ENCODE assay signal across 10 cellular contexts in the genomic region with DNA sequence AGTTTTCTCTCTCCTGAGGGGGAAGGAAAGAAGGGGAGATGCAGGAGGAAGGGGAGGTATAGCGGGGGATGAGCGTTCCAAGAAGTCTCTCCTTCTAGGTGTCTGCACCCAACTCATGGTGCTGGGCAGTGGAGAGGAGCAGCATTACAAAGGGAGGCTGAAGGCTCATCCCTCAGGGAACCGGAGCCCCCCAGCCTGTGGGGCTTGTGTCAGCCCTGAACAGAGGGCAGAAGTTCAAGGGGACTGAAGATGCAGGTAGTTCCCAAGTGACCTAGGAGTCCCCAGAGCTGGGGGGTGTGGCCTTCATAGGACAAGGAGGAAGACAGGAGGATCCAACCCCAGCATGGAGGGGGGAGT. TPM values are rescaled to one million over a fixed set of nuclear protein-coding genes. Genes with fewer than 3 reads are reported as not detected.
A peak's percentile ranks its signal among the peaks of the same experiment; 100 is the strongest.
DNase-seq lines count a peak whose midpoint lies in the region; ATAC-seq, FAIRE-seq and TF ChIP-seq lines count a peak whose summit lies in the region.
"Had no signal": no experiment of that assay in that cellular context is flagged by ENCODE, and none has a peak within 500 bp of the region (broad histone marks: within the 10 kb centered on the region; RNA-seq: fewer than 3 reads in every experiment).

No MANE protein-coding gene starts in this region.

- H3K4me3 Mint-ChIP-seq in glutamatergic neuron (ENCODE audit: unreplicated experiment) = peak overlapping the region; percentile 49

- ATAC-seq in HepG2 (no peak), right lobe of liver (no peak), aorta (ENCODE audit: low FRiP score) (no peak), HG02759 (IDR thresholded peaks at IDR 0.05; ENCODE audit: unreplicated experiment) (no peak)
- ATAC-seq: left lobe of liver had no signal

- no peaks in the 10 kb centered on the region for H3K36me3 Mint-ChIP-seq in glutamatergic neuron (ENCODE audit: unreplicated experiment)

- no peak for TF ChIP-seq POLR2A in HepG2 (IDR thresholded peaks at IDR 0.05; ENCODE audit: insufficient read depth in 1 of 2, low read depth in 2 of 2, low read length in 2 of 2)
- TF ChIP-seq POLR2A in right lobe of liver (IDR thresholded peaks at IDR 0.05) = no peak

- TF ChIP-seq RAD21 in HepG2 (CRISPR knock-in tag; IDR thresholded peaks at IDR 0.05) = no peak

- TF ChIP-seq EP300 in HepG2 (IDR thresholded peaks at IDR 0.05; ENCODE audit: low read depth in 2 of 2, low read length in 2 of 2) (no peak), HepG2 (CRISPR knock-in tag; IDR thresholded peaks at IDR 0.05; ENCODE audit: borderline replicate concordance) (no peak)

- intact Hi-C loops in HepG2 (cut with micrococcal nuclease; ENCODE audit: unreplicated experiment) (no loop called here), right lobe of liver (cut with DNase I) (no loop called here), aorta (cut with DNase I) (no loop called here)

- H3K4me2 ChIP-seq in HepG2 (ENCODE audit: low read depth, low read length) = peak overlapping the region; percentile 73; the same call in 1 of the 2 replicates

- H3K9ac ChIP-seq in HepG2 (ENCODE audit: insufficient read depth, low read depth, low read length) = no peak overlapping the region

- H3K27ac Mint-ChIP-seq in glutamatergic neuron (ENCODE audit: unreplicated experiment) = no peak overlapping the region

- H3K4me1 ChIP-seq in HepG2 (ENCODE audit: insufficient read depth, low read length) = peaks cover 59% of the 10 kb centered on the region
- peaks cover 0 to 21% (median 9%) of the 10 kb centered on the region in 4 donors for H3K4me1 ChIP-seq in right lobe of liver
- H3K4me1 ChIP-seq in aorta (ENCODE audit: control insufficient read depth in 1 of 2, insufficient read depth in 2 of 2, low read length in 2 of 2) = peaks cover 0 to 1% of the 10 kb centered on the region in 2 donors

- POLR2A ChIA-PET in HepG2 (lab: Yijun Ruan, JAX) = interaction anchor here (0.6 to 5.0 kb wide), 5 partner anchors 8 to 44 kb away, joined by 3 to 59 read pairs (median 8); a partner anchor contains a TSS

- H3K4me1 Mint-ChIP-seq in glutamatergic neuron (ENCODE audit: low read depth, unreplicated experiment) = peaks cover 10% of the 10 kb centered on the region

- H3K27ac ChIP-seq in HepG2 (ENCODE audit: extremely low read length, insufficient read depth, low read length) (no peak overlapping the region), right lobe of liver (no peak overlapping the region), aorta (ENCODE audit: low read depth in 1 of 2, low read length in 2 of 2) (peak overlapping the region; percentile 23 to 91)
- H3K27ac ChIP-seq: cardiac muscle cell had no signal

- in situ Hi-C loops in HepG2 (cut with HindIII; ENCODE audit: extremely low pct_ligation_motif_present, low pct_unique_long_range_greater_than_20kb) = no loop called here

- TF ChIP-seq CTCF in HepG2 (CRISPR knock-in tag; IDR thresholded peaks at IDR 0.05) (no peak), right lobe of liver (IDR thresholded peaks at IDR 0.05) (no peak), glutamatergic neuron (IDR thresholded peaks at IDR 0.05; ENCODE audit: partially characterized antibody, unreplicated experiment) (no peak)

- H3K27me3 Mint-ChIP-seq in glutamatergic neuron (ENCODE audit: unreplicated experiment) = peaks cover 18% of the 10 kb centered on the region

- no peak for DNase-seq in HepG2 (ENCODE audit: low spot score)
- DNase-seq in right lobe of liver = no peak
- no peak for DNase-seq in glutamatergic neuron
- no peak for DNase-seq in aorta
- no peak for DNase-seq in NCI-H1092 (lab: John Stamatoyannopoulos, UW)
- DNase-seq: DMS79 treated with DMSO at 0.1 percent for 48 hours had no signal

- peak overlapping the region in 2 of 3 experiments; percentile 88 to 98; a peak in 1 of 6 replicates for H3K4me3 ChIP-seq in HepG2 (replicated peaks in 1 of 3; ENCODE audit: insufficient read depth in 1 of 3, low read depth in 2 of 3, low read length in 3 of 3)
- no peak overlapping the region for H3K4me3 ChIP-seq in right lobe of liver
- no peak overlapping the region for H3K4me3 ChIP-seq in aorta (ENCODE audit: low read length in 2 of 2)
- H3K4me3 ChIP-seq: cardiac muscle cell had no signal

- CTCF ChIA-PET in HepG2 (lab: Yijun Ruan, JAX; ENCODE audit: low intra/inter-chr PET ratio, low total read pairs) = no interaction called here

- FAIRE-seq in HepG2 (lab: Jason Lieb, UNC) = no peak

- H3K9me3 Mint-ChIP-seq in glutamatergic neuron (ENCODE audit: unreplicated experiment) = peaks cover 14% of the 10 kb centered on the region

- H3K9me3 ChIP-seq in HepG2 (ENCODE audit: low read length) (no peaks in the 10 kb centered on the region), right lobe of liver (no peaks in the 10 kb centered on the region), aorta (ENCODE audit: control insufficient read depth, low read length) (no peaks in the 10 kb centered on the region)

- BruUV-seq in HepG2 (replicated peaks; lab: Mats Ljungman, UMichigan) = no TSS peak

- H3K27me3 ChIP-seq in HepG2 (ENCODE audit: control insufficient read depth in 1 of 2, insufficient read depth in 2 of 2, low read length in 2 of 2) (peaks cover 0 to 2% of the 10 kb centered on the region in 2 experiments; a peak in 1 of 5 replicates), right lobe of liver (no peaks in the 10 kb centered on the region), aorta (ENCODE audit: control insufficient read depth in 1 of 2, insufficient read depth in 2 of 2, low read length in 1 of 2) (no peaks in the 10 kb centered on the region)
- H3K27me3 ChIP-seq: cardiac muscle cell had no signal

- peaks cover 11% of the 10 kb centered on the region for H3K79me2 ChIP-seq in HepG2 (ENCODE audit: insufficient read depth, low read length)

- WGBS in HepG2 (ENCODE audit: low lambda C conversion rate) = 100% methylated on average over 2 of the region's 3 CpGs
- WGBS in right lobe of liver (ENCODE audit: insufficient coverage, low coverage, low lambda C conversion rate, missing lambda C conversion rate) = 100% methylated on average over 2 of the region's 3 CpGs
- WGBS in aorta, 2 donors = 88 to 100% methylated on average over 3 of the region's 3 CpGs

- H4K20me1 ChIP-seq in HepG2 (ENCODE audit: insufficient read depth, low read length) = no peaks in the 10 kb centered on the region

- no peak overlapping the region for H2AFZ ChIP-seq in HepG2 (ENCODE audit: low read length)

- no peaks in the 10 kb centered on the region; a peak in 1 of 5 replicates for H3K36me3 ChIP-seq in HepG2 (replicated peaks in 1 of 2; ENCODE audit: control insufficient read depth in 1 of 2, insufficient read depth in 2 of 2, low read length in 2 of 2)
- no peaks in the 10 kb centered on the region for H3K36me3 ChIP-seq in right lobe of liver
- H3K36me3 ChIP-seq in aorta (ENCODE audit: control insufficient read depth in 1 of 2, insufficient read depth in 2 of 2, low read length in 1 of 2) = no peaks in the 10 kb centered on the region

RNA-seq across cellular contexts. Expression of a gene that starts 1.8 kb away (rescaled TPM):
- total RNA-seq in HepG2 (2016; rRNA removed; fragmentation: Illumina TruSeq; extraction: Trizol) = 8.4 and 10.0 TPM in 2 replicates
- 3.6 and 3.9 TPM in 2 replicates for total RNA-seq in HepG2 (2016; cell fraction: cytosol; rRNA removed; fragmentation: Illumina TruSeq; extraction: Trizol; ENCODE audit: low read depth)
- total RNA-seq in HepG2 (2016; cell fraction: insoluble cytoplasmic fraction; rRNA removed; fragmentation: Illumina TruSeq; extraction: Trizol) = 7.4 and 8.6 TPM in 2 replicates
- total RNA-seq in HepG2 (2016; cell fraction: membrane; rRNA removed; fragmentation: Illumina TruSeq; extraction: Trizol) = 8.6 and 9.6 TPM in 2 replicates
- total RNA-seq in HepG2 (2016; cell fraction: nucleus; rRNA removed; fragmentation: Illumina TruSeq; extraction: Trizol) = 7.0 and 7.1 TPM in 2 replicates
- polyA plus RNA-seq in HepG2 (2011; rRNA removed) = 28.3 and 37.2 TPM in 2 replicates
- 23.1 and 32.1 TPM in 2 replicates for polyA plus RNA-seq in HepG2 (2011; cell fraction: cytosol; rRNA removed)
- polyA plus RNA-seq in HepG2 (2011; cell fraction: nucleus; rRNA removed) = 31.1 and 33.6 TPM in 2 replicates
- 19.7 and 19.8 TPM in 2 replicates for polyA plus RNA-seq in HepG2 (2012)
- polyA plus RNA-seq in HepG2 (2016; cell fraction: cytosol; fragmentation: Illumina TruSeq; extraction: Trizol; ENCODE audit: low read depth) = 6.4 and 6.8 TPM in 2 replicates
- 21.1 and 22.6 TPM in 2 replicates for polyA plus RNA-seq in HepG2 (2016; cell fraction: insoluble cytoplasmic fraction; fragmentation: Illumina TruSeq; extraction: Trizol; ENCODE audit: low read depth)
- 11.3 and 12.7 TPM in 2 replicates for polyA plus RNA-seq in HepG2 (2016; cell fraction: membrane; fragmentation: Illumina TruSeq; extraction: Trizol; ENCODE audit: low read depth)
- 15.2 and 18.0 TPM in 2 replicates for polyA plus RNA-seq in HepG2 (2016; cell fraction: nucleus; fragmentation: Illumina TruSeq; extraction: Trizol; ENCODE audit: insufficient read depth, low read depth)
- 31.8 and 49.3 TPM in 2 replicates for polyA minus RNA-seq in HepG2 (2011; rRNA and poly(A)+ RNA removed; ENCODE audit: low replicate concordance)
- 21.2 and 24.3 TPM in 2 replicates for polyA minus RNA-seq in HepG2 (2011; cell fraction: cytosol; rRNA and poly(A)+ RNA removed)
- 14.2 and 14.8 TPM in 2 replicates for polyA minus RNA-seq in HepG2 (2011; cell fraction: nucleus; rRNA and poly(A)+ RNA removed)
- total RNA-seq in right lobe of liver = 10 to 100 TPM in 4 of 6 experiments, 1 to 10 TPM in 2; 6.5 to 14.0 (median 12.4) TPM
- 24.7 TPM for total RNA-seq in glutamatergic neuron (ENCODE audit: unreplicated experiment)
- 10 to 100 TPM; 45.6 to 47.3 TPM for total RNA-seq in aorta
- polyA plus RNA-seq in aorta = 10 to 100 TPM; 34.9 to 55.3 TPM

RNA-seq across cellular contexts. Expression of a gene that starts 2.2 kb away (rescaled TPM):
- total RNA-seq in HepG2 (2016; rRNA removed; fragmentation: Illumina TruSeq; extraction: Trizol) (31.5 and 52.3 TPM in 2 replicates), right lobe of liver (10 to 100 TPM; 21.8 to 50.8 (median 32.6) TPM), glutamatergic neuron (ENCODE audit: unreplicated experiment) (68.7 TPM), aorta (10 to 100 TPM; 65.9 to 86.4 TPM)
- total RNA-seq in HepG2 (2016; cell fraction: cytosol; rRNA removed; fragmentation: Illumina TruSeq; extraction: Trizol; ENCODE audit: low read depth) = 32.1 and 35.5 TPM in 2 replicates
- total RNA-seq in HepG2 (2016; cell fraction: insoluble cytoplasmic fraction; rRNA removed; fragmentation: Illumina TruSeq; extraction: Trizol) = 29.7 and 54.9 TPM in 2 replicates
- 34.4 and 36.2 TPM in 2 replicates for total RNA-seq in HepG2 (2016; cell fraction: membrane; rRNA removed; fragmentation: Illumina TruSeq; extraction: Trizol)
- total RNA-seq in HepG2 (2016; cell fraction: nucleus; rRNA removed; fragmentation: Illumina TruSeq; extraction: Trizol) = 27.2 and 28.4 TPM in 2 replicates
- polyA plus RNA-seq in HepG2 (2011; rRNA removed) (44.6 and 46.8 TPM in 2 replicates), aorta (100 to 1,000 TPM in 1 of 2 donors, 10 to 100 TPM in 1; 88.8 to 122 TPM)
- polyA plus RNA-seq in HepG2 (2011; cell fraction: cytosol; rRNA removed) = 49.1 and 57.2 TPM in 2 replicates
- 60.0 and 61.5 TPM in 2 replicates for polyA plus RNA-seq in HepG2 (2011; cell fraction: nucleus; rRNA removed)
- 65.4 and 72.6 TPM in 2 replicates for polyA plus RNA-seq in HepG2 (2012)
- polyA plus RNA-seq in HepG2 (2016; cell fraction: cytosol; fragmentation: Illumina TruSeq; extraction: Trizol; ENCODE audit: low read depth) = 41.4 and 45.7 TPM in 2 replicates
- polyA plus RNA-seq in HepG2 (2016; cell fraction: insoluble cytoplasmic fraction; fragmentation: Illumina TruSeq; extraction: Trizol; ENCODE audit: low read depth) = 38.9 and 53.1 TPM in 2 replicates
- 47.1 TPM in 2 replicates for polyA plus RNA-seq in HepG2 (2016; cell fraction: membrane; fragmentation: Illumina TruSeq; extraction: Trizol; ENCODE audit: low read depth)
- polyA plus RNA-seq in HepG2 (2016; cell fraction: nucleus; fragmentation: Illumina TruSeq; extraction: Trizol; ENCODE audit: insufficient read depth, low read depth) = 78.1 and 86.0 TPM in 2 replicates
- polyA minus RNA-seq in HepG2 (2011; rRNA and poly(A)+ RNA removed; ENCODE audit: low replicate concordance) = 10.1 and 14.3 TPM in 2 replicates
- 12.9 and 15.7 TPM in 2 replicates for polyA minus RNA-seq in HepG2 (2011; cell fraction: cytosol; rRNA and poly(A)+ RNA removed)
- polyA minus RNA-seq in HepG2 (2011; cell fraction: nucleus; rRNA and poly(A)+ RNA removed) = 3.5 and 6.6 TPM in 2 replicates

RNA-seq across cellular contexts. Expression of a gene that starts 16.9 kb away (rescaled TPM):
- 3.1 and 4.0 TPM in 2 replicates for total RNA-seq in HepG2 (2016; rRNA removed; fragmentation: Illumina TruSeq; extraction: Trizol)
- total RNA-seq in HepG2 (2016; cell fraction: cytosol; rRNA removed; fragmentation: Illumina TruSeq; extraction: Trizol; ENCODE audit: low read depth) = 1.9 and 2.0 TPM in 2 replicates
- 3.1 and 3.9 TPM in 2 replicates for total RNA-seq in HepG2 (2016; cell fraction: insoluble cytoplasmic fraction; rRNA removed; fragmentation: Illumina TruSeq; extraction: Trizol)
- total RNA-seq in HepG2 (2016; cell fraction: membrane; rRNA removed; fragmentation: Illumina TruSeq; extraction: Trizol) = 3.6 and 3.8 TPM in 2 replicates
- total RNA-seq in HepG2 (2016; cell fraction: nucleus; rRNA removed; fragmentation: Illumina TruSeq; extraction: Trizol) = 2.9 and 3.0 TPM in 2 replicates
- polyA plus RNA-seq in HepG2 (2011; rRNA removed) = 2.8 and 4.1 TPM in 2 replicates
- polyA plus RNA-seq in HepG2 (2011; cell fraction: cytosol; rRNA removed) = 1.2 and 1.3 TPM in 2 replicates
- polyA plus RNA-seq in HepG2 (2011; cell fraction: nucleus; rRNA removed) = 5.4 and 6.6 TPM in 2 replicates
- polyA plus RNA-seq in HepG2 (2012) = 3.6 and 8.7 TPM in 2 replicates
- 3.2 and 3.7 TPM in 2 replicates for polyA plus RNA-seq in HepG2 (2016; cell fraction: cytosol; fragmentation: Illumina TruSeq; extraction: Trizol; ENCODE audit: low read depth)
- polyA plus RNA-seq in HepG2 (2016; cell fraction: insoluble cytoplasmic fraction; fragmentation: Illumina TruSeq; extraction: Trizol; ENCODE audit: low read depth) = 10.6 and 14.5 TPM in 2 replicates
- polyA plus RNA-seq in HepG2 (2016; cell fraction: membrane; fragmentation: Illumina TruSeq; extraction: Trizol; ENCODE audit: low read depth) = 7.3 and 8.5 TPM in 2 replicates
- polyA plus RNA-seq in HepG2 (2016; cell fraction: nucleus; fragmentation: Illumina TruSeq; extraction: Trizol; ENCODE audit: insufficient read depth, low read depth) = 9.9 and 15.5 TPM in 2 replicates
- 3.5 and 6.1 TPM in 2 replicates for polyA minus RNA-seq in HepG2 (2011; rRNA and poly(A)+ RNA removed; ENCODE audit: low replicate concordance)
- polyA minus RNA-seq in HepG2 (2011; cell fraction: cytosol; rRNA and poly(A)+ RNA removed) = 1.2 and 1.6 TPM in 2 replicates
- polyA minus RNA-seq in HepG2 (2011; cell fraction: nucleus; rRNA and poly(A)+ RNA removed) = 3.0 and 3.9 TPM in 2 replicates
- 1 to 10 TPM in 1 of 6 experiments, under 1 TPM in 3, not detected in 2; 0.35 to 1.2 (median 0.89) TPM for total RNA-seq in right lobe of liver
- total RNA-seq in glutamatergic neuron (ENCODE audit: unreplicated experiment) = not detected
- 10 to 100 TPM in 1 of 2 donors, 1 to 10 TPM in 1; 7.2 to 31.9 TPM for total RNA-seq in aorta
- polyA plus RNA-seq in aorta = 1 to 10 TPM; 1.6 to 6.4 TPM

RNA-seq across cellular contexts. Expression of a gene that starts 26.6 kb away (rescaled TPM):
- total RNA-seq in HepG2 (2016; rRNA removed; fragmentation: Illumina TruSeq; extraction: Trizol) (15.7 and 19.5 TPM in 2 replicates), right lobe of liver (10 to 100 TPM in 2 of 6 experiments, 1 to 10 TPM in 4; 4.9 to 19.2 (median 6.6) TPM), glutamatergic neuron (ENCODE audit: unreplicated experiment) (23.6 TPM), aorta (10 to 100 TPM; 30.1 to 46.9 TPM)
- total RNA-seq in HepG2 (2016; cell fraction: cytosol; rRNA removed; fragmentation: Illumina TruSeq; extraction: Trizol; ENCODE audit: low read depth) = 22.9 and 27.3 TPM in 2 replicates
- total RNA-seq in HepG2 (2016; cell fraction: insoluble cytoplasmic fraction; rRNA removed; fragmentation: Illumina TruSeq; extraction: Trizol) = 14.5 and 18.4 TPM in 2 replicates
- total RNA-seq in HepG2 (2016; cell fraction: membrane; rRNA removed; fragmentation: Illumina TruSeq; extraction: Trizol) = 26.1 and 34.5 TPM in 2 replicates
- total RNA-seq in HepG2 (2016; cell fraction: nucleus; rRNA removed; fragmentation: Illumina TruSeq; extraction: Trizol) = 7.5 and 8.0 TPM in 2 replicates
- polyA plus RNA-seq in HepG2 (2011; rRNA removed) (8.2 and 11.4 TPM in 2 replicates), aorta (10 to 100 TPM; 23.9 to 72.8 TPM)
- polyA plus RNA-seq in HepG2 (2011; cell fraction: cytosol; rRNA removed) = 17.2 and 32.9 TPM in 2 replicates
- polyA plus RNA-seq in HepG2 (2011; cell fraction: nucleus; rRNA removed) = 8.9 and 11.3 TPM in 2 replicates
- polyA plus RNA-seq in HepG2 (2012) = 12.6 and 14.2 TPM in 2 replicates
- polyA plus RNA-seq in HepG2 (2016; cell fraction: cytosol; fragmentation: Illumina TruSeq; extraction: Trizol; ENCODE audit: low read depth) = 40.1 and 40.5 TPM in 2 replicates
- polyA plus RNA-seq in HepG2 (2016; cell fraction: insoluble cytoplasmic fraction; fragmentation: Illumina TruSeq; extraction: Trizol; ENCODE audit: low read depth) = 21.1 and 23.0 TPM in 2 replicates
- 35.5 and 37.3 TPM in 2 replicates for polyA plus RNA-seq in HepG2 (2016; cell fraction: membrane; fragmentation: Illumina TruSeq; extraction: Trizol; ENCODE audit: low read depth)
- polyA plus RNA-seq in HepG2 (2016; cell fraction: nucleus; fragmentation: Illumina TruSeq; extraction: Trizol; ENCODE audit: insufficient read depth, low read depth) = 15.1 and 21.9 TPM in 2 replicates
- 5.6 and 5.8 TPM in 2 replicates for polyA minus RNA-seq in HepG2 (2011; rRNA and poly(A)+ RNA removed; ENCODE audit: low replicate concordance)
- 8.2 and 10.7 TPM in 2 replicates for polyA minus RNA-seq in HepG2 (2011; cell fraction: cytosol; rRNA and poly(A)+ RNA removed)
- 1.9 and 4.5 TPM in 2 replicates for polyA minus RNA-seq in HepG2 (2011; cell fraction: nucleus; rRNA and poly(A)+ RNA removed)

RNA-seq across cellular contexts. Expression of a gene that starts 28.2 kb away (rescaled TPM):
- total RNA-seq in HepG2 (2016; rRNA removed; fragmentation: Illumina TruSeq; extraction: Trizol) (not detected in 2 replicates), right lobe of liver (not detected), glutamatergic neuron (ENCODE audit: unreplicated experiment) (not detected), aorta (not detected)
- not detected in 2 replicates for total RNA-seq in HepG2 (2016; cell fraction: cytosol; rRNA removed; fragmentation: Illumina TruSeq; extraction: Trizol; ENCODE audit: low read depth)
- total RNA-seq in HepG2 (2016; cell fraction: insoluble cytoplasmic fraction; rRNA removed; fragmentation: Illumina TruSeq; extraction: Trizol) = 0.12 TPM in 1 of 2 replicates, not detected in the other
- total RNA-seq in HepG2 (2016; cell fraction: membrane; rRNA removed; fragmentation: Illumina TruSeq; extraction: Trizol) = not detected in 2 replicates
- not detected in 2 replicates for total RNA-seq in HepG2 (2016; cell fraction: nucleus; rRNA removed; fragmentation: Illumina TruSeq; extraction: Trizol)
- polyA plus RNA-seq in HepG2 (2011; rRNA removed) (0.07 TPM in 1 of 2 replicates, not detected in the other), aorta (not detected)
- 0.05 and 0.12 TPM in 2 replicates for polyA plus RNA-seq in HepG2 (2011; cell fraction: cytosol; rRNA removed)
- 0.21 and 0.23 TPM in 2 replicates for polyA plus RNA-seq in HepG2 (2011; cell fraction: nucleus; rRNA removed)
- 0.07 and 0.12 TPM in 2 replicates for polyA plus RNA-seq in HepG2 (2012)
- polyA plus RNA-seq in HepG2 (2016; cell fraction: cytosol; fragmentation: Illumina TruSeq; extraction: Trizol; ENCODE audit: low read depth) = 0.24 TPM in 1 of 2 replicates, not detected in the other
- polyA plus RNA-seq in HepG2 (2016; cell fraction: insoluble cytoplasmic fraction; fragmentation: Illumina TruSeq; extraction: Trizol; ENCODE audit: low read depth) = not detected in 2 replicates
- not detected in 2 replicates for polyA plus RNA-seq in HepG2 (2016; cell fraction: membrane; fragmentation: Illumina TruSeq; extraction: Trizol; ENCODE audit: low read depth)
- polyA plus RNA-seq in HepG2 (2016; cell fraction: nucleus; fragmentation: Illumina TruSeq; extraction: Trizol; ENCODE audit: insufficient read depth, low read depth) = not detected in 2 replicates
- polyA minus RNA-seq in HepG2 (2011; rRNA and poly(A)+ RNA removed; ENCODE audit: low replicate concordance) = 0.12 TPM in 1 of 2 replicates, not detected in the other
- polyA minus RNA-seq in HepG2 (2011; cell fraction: cytosol; rRNA and poly(A)+ RNA removed) = not detected in 2 replicates
- polyA minus RNA-seq in HepG2 (2011; cell fraction: nucleus; rRNA and poly(A)+ RNA removed) = 0.37 TPM in 1 of 2 replicates, not detected in the other
- total RNA-seq: left lobe of liver, subcutaneous adipose tissue had no signal

Comparison
In these comparisons a context has a peak if more than half of its experiments do, and no peak if none do; other contexts are left out.
1. H3K4me3 ChIP-seq: peak in HepG2 (2 of 3); none in right lobe of liver (0 of 3) and aorta (0 of 2).
2. H3K27ac ChIP-seq: peak in aorta (2 of 2); none in HepG2 (single experiment) and right lobe of liver (0 of 3).